ENCODE assay signal across 11 cellular contexts in the genomic region with DNA sequence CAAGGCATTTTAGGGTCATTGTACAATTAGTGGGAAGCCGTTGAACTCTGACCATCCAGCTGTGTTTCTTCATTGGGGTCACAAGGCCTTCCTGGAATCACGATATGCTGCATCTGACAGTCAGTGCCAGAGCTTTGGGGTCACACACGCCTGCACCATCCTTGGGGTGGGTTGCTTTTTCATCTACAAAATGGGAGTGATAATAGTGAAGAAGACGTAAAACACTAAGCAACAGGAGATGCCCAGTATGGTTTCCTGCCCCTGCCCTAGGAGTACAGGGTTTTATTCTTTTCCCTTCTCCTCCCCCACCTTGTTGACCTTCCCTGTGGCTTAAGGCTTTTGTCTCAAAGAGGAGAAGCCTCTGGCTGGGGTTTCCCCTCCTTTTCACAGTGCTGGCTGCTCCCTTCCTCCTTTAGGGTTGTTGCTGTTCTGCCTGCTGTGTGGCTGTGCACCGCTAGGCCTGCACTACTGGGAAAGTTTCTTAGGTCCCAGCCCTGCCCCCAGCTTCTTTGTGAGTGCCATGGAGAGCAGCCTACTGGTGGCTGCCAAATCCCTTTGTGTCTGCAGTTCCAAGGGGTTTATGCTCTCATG.
DNase-seq lines count a peak whose midpoint lies in the region; ATAC-seq, FAIRE-seq and TF ChIP-seq lines count a peak whose summit lies in the region.
"Had no signal": no experiment of that assay in that cellular context is flagged by ENCODE, and none has a peak within 500 bp of the region (broad histone marks: within the 10 kb centered on the region; RNA-seq: fewer than 3 reads in every experiment).

No MANE protein-coding gene starts in this region.

- no peak overlapping the region for H3K27ac ChIP-seq in iPS DF 6.9 (ENCODE audit: low read length)
- no peak overlapping the region for H3K27ac ChIP-seq in gastroesophageal sphincter

- no peak for TF ChIP-seq POLR2A in gastroesophageal sphincter (IDR thresholded peaks at IDR 0.05)

- ATAC-seq in HG03196 (IDR thresholded peaks at IDR 0.05; ENCODE audit: unreplicated experiment) (no peak), HG03135 (IDR thresholded peaks at IDR 0.05; ENCODE audit: unreplicated experiment) (no peak), gastroesophageal sphincter (no peak)
- ATAC-seq: T-cell had no signal

- H3K9me3 ChIP-seq in iPS DF 6.9 (ENCODE audit: control insufficient read depth, insufficient read depth, low read length) (no peaks in the 10 kb centered on the region), gastroesophageal sphincter (no peaks in the 10 kb centered on the region)

- FAIRE-seq in RCC 7860 (lab: Jason Lieb, UNC), result no peak

- no CpG with 5 or more reads among the region's 5 CpGs for WGBS in iPS DF 6.9 (ENCODE audit: insufficient coverage, insufficient read length)
- 64 to 94% methylated on average over 3 to 5 of the region's 5 CpGs for WGBS in gastroesophageal sphincter (ENCODE audit: low coverage in 1 of 2), 2 donors

- H3K36me3 ChIP-seq in H7 (replicated peaks; ENCODE audit: control insufficient read depth, insufficient read depth, low read length) (no peaks in the 10 kb centered on the region), iPS DF 6.9 (ENCODE audit: control insufficient read depth, insufficient read depth, low read length) (no peaks in the 10 kb centered on the region), gastroesophageal sphincter (no peaks in the 10 kb centered on the region)

- H3K4me1 ChIP-seq in iPS DF 6.9 (ENCODE audit: control insufficient read depth, insufficient read depth, low read length) (peaks cover 1% of the 10 kb centered on the region; the same call in 1 of the 2 replicates), gastroesophageal sphincter (peaks cover 2 to 42% (median 9%) of the 10 kb centered on the region in 3 donors)

- no peaks in the 10 kb centered on the region for H3K27me3 ChIP-seq in H7 (ENCODE audit: control insufficient read depth, insufficient read depth, low read length)
- no peaks in the 10 kb centered on the region for H3K27me3 ChIP-seq in iPS DF 6.9 (ENCODE audit: control insufficient read depth, insufficient read depth, low read length)
- H3K27me3 ChIP-seq in gastroesophageal sphincter, result no peaks in the 10 kb centered on the region

- no peak overlapping the region for H3K4me3 ChIP-seq in H7 (ENCODE audit: insufficient read depth, low read depth, low read length)
- H3K4me3 ChIP-seq in iPS DF 6.9 (ENCODE audit: low read length), result no peak overlapping the region
- no peak overlapping the region for H3K4me3 ChIP-seq in gastroesophageal sphincter

- peak; percentile 76 for DNase-seq in H7
- peak; percentile 16 for DNase-seq in RCC 7860 (ENCODE audit: low spot score)
- DNase-seq in iPS DF 6.9 (ENCODE audit: low read depth, low spot score), result peak; percentile 72
- no peak for DNase-seq in NCI-H2196 treated with DMSO at 0.1 percent for 48 hours (lab: John Stamatoyannopoulos, UW; ENCODE audit: unreplicated experiment)
- DNase-seq: effector memory CD4-positive, alpha-beta T cell; NCI-H1417 treated with DMSO at 0.1 percent for 48 hours; T-cell had no signal

- TF ChIP-seq EP300 in gastroesophageal sphincter (IDR thresholded peaks at IDR 0.05), result no peak

- peak; percentile 32; the same call in 1 of the 3 replicates for TF ChIP-seq CTCF in GM12872 (IDR thresholded peaks at IDR 0.05; ENCODE audit: insufficient read depth, low read depth, low read length)
- no peak for TF ChIP-seq CTCF in gastroesophageal sphincter (IDR thresholded peaks at IDR 0.05)
